ENCODE assay signal across 10 cellular contexts in the genomic region with DNA sequence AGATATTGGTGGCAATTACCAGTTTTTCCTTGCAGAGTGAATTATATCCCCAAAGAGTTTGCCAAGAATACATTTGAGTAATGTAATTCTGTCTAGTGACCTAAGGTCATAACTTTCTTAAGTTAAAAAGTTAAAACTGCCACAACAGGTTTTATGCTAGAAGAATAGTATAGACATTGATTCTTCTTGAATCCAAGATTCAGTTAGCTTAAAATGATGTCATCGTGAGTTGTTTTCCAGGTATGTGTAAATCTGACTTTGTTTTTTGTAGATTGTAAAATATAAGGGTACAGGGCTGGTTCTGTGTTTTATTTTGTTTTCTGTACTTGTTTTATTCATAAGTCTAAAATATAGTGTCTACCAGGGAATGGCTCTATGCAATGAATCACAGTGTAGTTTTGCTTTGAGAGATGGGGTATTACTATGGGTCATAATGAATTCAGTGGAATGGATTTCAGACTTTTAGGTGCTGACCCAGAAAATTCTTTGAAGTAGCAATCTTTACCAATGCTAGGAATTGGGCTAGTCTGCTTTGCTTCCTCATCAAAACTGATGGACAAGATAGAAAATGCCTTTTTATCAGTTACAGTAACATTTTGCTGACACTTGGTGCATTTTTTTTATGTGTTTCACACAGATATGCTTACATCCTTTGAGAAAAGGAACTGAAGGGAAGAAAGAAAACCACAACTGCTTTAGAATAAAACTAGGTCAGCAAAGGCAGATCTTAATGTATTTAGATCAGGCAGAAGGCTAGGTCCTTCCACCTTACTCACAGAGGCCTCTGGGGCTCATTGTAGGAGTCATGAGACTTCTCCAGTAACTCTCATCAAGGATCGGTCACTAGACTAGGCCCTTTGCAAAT. TPM values are rescaled to one million over a fixed set of nuclear protein-coding genes. Genes with fewer than 3 reads are reported as not detected.
A peak's percentile ranks its signal among the peaks of the same experiment; 100 is the strongest.
DNase-seq lines count a peak whose midpoint lies in the region; ATAC-seq, FAIRE-seq and TF ChIP-seq lines count a peak whose summit lies in the region.
"Had no signal": no experiment of that assay in that cellular context is flagged by ENCODE, and none has a peak within 500 bp of the region (broad histone marks: within the 10 kb centered on the region; RNA-seq: fewer than 3 reads in every experiment).

No MANE protein-coding gene starts in this region.

- dilution Hi-C loops in keratinocyte (cut with MboI; ENCODE audit: extremely low pct_ligation_motif_present, low sequenced_read_pairs): no loop called here

- no peak overlapping the region for H3K4me3 ChIP-seq in keratinocyte (ENCODE audit: control insufficient read depth in 2 of 3, extremely low read depth in 1 of 3, insufficient read depth in 2 of 3, low read depth in 1 of 3, low read length in 3 of 3)
- H3K4me3 ChIP-seq: SK-N-MC, thoracic aorta had no signal

- H3K4me2 ChIP-seq in keratinocyte (ENCODE audit: control insufficient read depth, extremely low read depth, insufficient read depth, low read depth, low read length): no peak overlapping the region

- no peak for TF ChIP-seq CTCF in keratinocyte (optimal IDR thresholded peaks at IDR 0.05 in 1 of 3, IDR thresholded peaks at IDR 0.05 in 1 of 3, conservative IDR thresholded peaks at IDR 0.05 in 1 of 3; ENCODE audit: extremely low read depth in 1 of 3, insufficient read depth in 2 of 3, low read length in 3 of 3)

- H3K9me1 ChIP-seq in keratinocyte (ENCODE audit: control insufficient read depth, extremely low read depth, insufficient read depth, low read length): no peaks in the 10 kb centered on the region

- no peaks in the 10 kb centered on the region for H3K9me3 ChIP-seq in keratinocyte (ENCODE audit: control insufficient read depth, low read depth, low read length)
- H3K9me3 ChIP-seq: thoracic aorta had no signal

- no peak overlapping the region for H3K27ac ChIP-seq in keratinocyte (ENCODE audit: control insufficient read depth, insufficient read depth, low read length)
- H3K27ac ChIP-seq: SK-N-MC, thoracic aorta had no signal

- peaks cover 20% of the 10 kb centered on the region for H3K4me1 ChIP-seq in keratinocyte (ENCODE audit: control insufficient read depth, extremely low read depth, insufficient read depth, low read length)

- H3K27me3 ChIP-seq in keratinocyte (ENCODE audit: control insufficient read depth, extremely low read depth, insufficient read depth, low read length): no peaks in the 10 kb centered on the region

- no peaks in the 10 kb centered on the region for H3K36me3 ChIP-seq in keratinocyte (ENCODE audit: control insufficient read depth in 2 of 2, extremely low read depth in 1 of 2, insufficient read depth in 2 of 2, low read length in 2 of 2)
- H3K36me3 ChIP-seq: thoracic aorta had no signal

- peaks cover 19% of the 10 kb centered on the region for H3K79me2 ChIP-seq in keratinocyte (ENCODE audit: control insufficient read depth, insufficient read depth, low read length)

- peak; percentile 62 for DNase-seq in NOMO-1 treated with DMSO at 0.1 percent for 48 hours (lab: John Stamatoyannopoulos, UW; ENCODE audit: unreplicated experiment)
- no peak for DNase-seq in keratinocyte (ENCODE audit: low read depth, low spot score)
- DNase-seq in HuH-7 (ENCODE audit: low spot score): no peak
- DNase-seq in NCI-H146 treated with DMSO at 0.1 percent for 48 hours (lab: John Stamatoyannopoulos, UW; ENCODE audit: unreplicated experiment): no peak
- DNase-seq in NCI-H2029 (lab: John Stamatoyannopoulos, UW): no peak
- DNase-seq in iPS-NIHi7 (ENCODE audit: extremely low spot score): no peak

- no peak overlapping the region for H3K9ac ChIP-seq in keratinocyte (ENCODE audit: control insufficient read depth, extremely low read depth, insufficient read depth, low read length)

- ATAC-seq in GM18867 (IDR thresholded peaks at IDR 0.05; ENCODE audit: unreplicated experiment) (peak; percentile 63), HG02642 (IDR thresholded peaks at IDR 0.05; ENCODE audit: poor library complexity, unreplicated experiment) (peak; percentile 34)

- peak; percentile 29 for FAIRE-seq in keratinocyte (lab: Jason Lieb, UNC)

- no peaks in the 10 kb centered on the region for H4K20me1 ChIP-seq in keratinocyte (ENCODE audit: control insufficient read depth, extremely low read depth, insufficient read depth, low read length)

- no peak overlapping the region for H2AFZ ChIP-seq in keratinocyte (ENCODE audit: control insufficient read depth, low read length)

RNA-seq across cellular contexts. Expression of gene MGAT5, which starts 20.8 kb away (rescaled TPM):
- 20.9 to 33.8 TPM (median 23.0 TPM) in 3 replicates for polyA plus RNA-seq in keratinocyte
- 4.7 TPM for polyA plus RNA-seq in keratinocyte (2011; ENCODE audit: low read depth)
- 13.0 and 15.4 TPM in 2 replicates for polyA plus RNA-seq in keratinocyte (2011; cell fraction: cytosol; rRNA removed)
- 49.0 and 50.4 TPM in 2 replicates for polyA plus RNA-seq in keratinocyte (2011; cell fraction: nucleus; rRNA removed)
- polyA plus RNA-seq in keratinocyte (2012; ENCODE audit: low replicate concordance): 13.8 and 30.0 TPM in 2 replicates
- 55.7 to 85.2 TPM (median 82.7 TPM) in 3 replicates for polyA minus RNA-seq in keratinocyte
- 35.9 TPM for polyA minus RNA-seq in keratinocyte (2011; cell fraction: cytosol; rRNA and poly(A)+ RNA removed)
- 96.5 and 159 TPM in 2 replicates for polyA minus RNA-seq in keratinocyte (2011; cell fraction: nucleus; rRNA and poly(A)+ RNA removed)
